Comparison of ENCODE assay signal across 1 cellular context in the genomic region with DNA sequence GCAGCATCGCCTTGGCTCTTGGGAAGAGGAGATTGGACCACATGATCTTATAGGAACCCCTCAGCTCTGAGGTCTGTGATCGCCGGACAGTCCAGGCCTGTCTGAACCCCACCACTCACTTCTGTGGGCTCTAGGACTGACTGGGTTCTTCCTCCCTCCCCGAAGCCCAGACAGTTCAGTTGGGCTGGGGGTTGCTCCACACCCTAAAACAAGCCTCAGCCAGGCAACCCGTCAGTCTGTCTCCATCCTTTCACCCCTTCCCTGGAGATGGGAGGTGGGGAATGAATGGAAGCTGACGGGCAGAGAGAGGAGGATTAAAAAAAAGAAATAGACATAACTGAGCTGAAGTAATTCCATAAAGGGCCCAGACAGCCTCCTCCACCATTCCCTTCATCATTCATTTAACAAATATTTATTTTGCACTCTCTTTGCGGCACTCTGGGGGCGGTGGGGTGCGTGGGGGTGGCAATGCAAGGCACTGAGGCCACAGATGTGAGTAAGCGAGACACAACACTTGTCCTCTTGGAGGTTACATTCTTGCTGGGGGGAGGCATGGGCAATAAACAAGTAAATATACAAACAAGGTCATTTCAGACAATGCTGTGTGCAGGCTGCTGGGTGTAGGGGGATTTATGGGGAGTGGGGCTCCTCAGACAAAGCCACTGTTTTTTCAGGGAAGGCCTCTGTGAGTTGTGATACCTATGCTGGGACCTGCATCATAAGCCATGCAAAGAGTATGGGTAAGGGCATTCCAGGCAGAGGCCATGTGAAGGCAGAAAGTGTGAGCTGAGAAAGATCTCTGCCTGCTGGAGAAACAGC.
TF ChIP-seq lines count a peak whose summit lies in the region.

No MANE protein-coding gene starts in this region.

TF ChIP-seq in IMR-90, 13 proteins besides CTCF, POLR2A, EP300 and RAD21:
- TF ChIP-seq MAZ (IDR thresholded peaks at IDR 0.05; ENCODE audit: borderline replicate concordance, low read depth, low read length) (no peak), MXI1 (IDR thresholded peaks at IDR 0.05; ENCODE audit: borderline replicate concordance, low read depth, low read length) (no peak), SMC3 (IDR thresholded peaks at IDR 0.05; ENCODE audit: low read depth, low read length) (no peak), FOS (IDR thresholded peaks at IDR 0.05; ENCODE audit: low read depth, low read length) (no peak), RFX5 (IDR thresholded peaks at IDR 0.05; ENCODE audit: low read depth, low read length) (no peak)
